8 cellular contexts compared by ENCODE assay signal in genomic region chr14:51650721-51651387, GRCh38. TPM values are rescaled to one million over a fixed set of nuclear protein-coding genes. Genes with fewer than 3 reads are reported as not detected.
DNase-seq lines count a peak whose midpoint lies in the region; ATAC-seq, FAIRE-seq and TF ChIP-seq lines count a peak whose summit lies in the region.

No MANE protein-coding gene starts in this region.

- H3K4me1 ChIP-seq in adipocyte (ENCODE audit: control insufficient read depth, insufficient read depth, low read length) = peaks cover 32% of the 10 kb centered on the region
- H3K4me1 ChIP-seq in iPS-15b (ENCODE audit: control insufficient read depth, insufficient read depth, low read length) = peaks cover 7% of the 10 kb centered on the region
- H3K4me1 ChIP-seq in small intestine (ENCODE audit: control insufficient read depth in 2 of 2, insufficient read depth in 1 of 2, low read depth in 1 of 2, low read length in 1 of 2) = peaks cover 0 to 3% of the 10 kb centered on the region in 2 donors

- no peak for FAIRE-seq in small intestine (lab: Jason Lieb, UNC)

- ATAC-seq in HG02571 (IDR thresholded peaks at IDR 0.05; ENCODE audit: unreplicated experiment) (no peak), GM21528 (IDR thresholded peaks at IDR 0.05; ENCODE audit: low FRiP score, unreplicated experiment) (no peak)

- 1 to 9% (median 5%) methylated on average over 25 to 30 of the region's 30 CpGs for WGBS in small intestine, 3 donors

- CTCF ChIA-PET in AG04449 (lab: Yijun Ruan, JAX) = interaction anchor here (1.1 to 3.7 kb wide), 7 partner anchors 12 to 367 kb away, joined by 4 to 23 read pairs (median 7); no protein-coding TSS in a partner anchor

- no peak for TF ChIP-seq CTCF in AG04449 (IDR thresholded peaks at IDR 0.05; ENCODE audit: insufficient read depth, low read length, missing control alignments)

- DNase-seq in AG04449 (ENCODE audit: low read depth, low spot score) = no peak
- peak; percentile 47 for DNase-seq in HK-2 (ENCODE audit: unreplicated experiment)
- DNase-seq in adipocyte (ENCODE audit: low read depth) = peak; percentile 44
- DNase-seq in small intestine = no peak
- no peak for DNase-seq in NCI-H2029 treated with DMSO at 0.1 percent for 48 hours (lab: John Stamatoyannopoulos, UW)

- H3K36me3 ChIP-seq in adipocyte (ENCODE audit: control insufficient read depth, insufficient read depth, low read length, severe bottlenecking) (no peaks in the 10 kb centered on the region), iPS-15b (ENCODE audit: control insufficient read depth, insufficient read depth, low read length) (no peaks in the 10 kb centered on the region), small intestine (ENCODE audit: control insufficient read depth in 2 of 2, insufficient read depth in 2 of 2, low read length in 2 of 2) (no peaks in the 10 kb centered on the region)

- H3K27me3 ChIP-seq in adipocyte (replicated peaks; ENCODE audit: control insufficient read depth, insufficient read depth, low read length) (no peaks in the 10 kb centered on the region), iPS-15b (ENCODE audit: control insufficient read depth, insufficient read depth, low read length) (no peaks in the 10 kb centered on the region), small intestine (ENCODE audit: control insufficient read depth in 2 of 2, insufficient read depth in 2 of 2, low read length in 2 of 2) (no peaks in the 10 kb centered on the region)

- H3K9me3 ChIP-seq in adipocyte (ENCODE audit: control insufficient read depth, low read length) = no peaks in the 10 kb centered on the region
- no peaks in the 10 kb centered on the region for H3K9me3 ChIP-seq in iPS-15b (ENCODE audit: control insufficient read depth, insufficient read depth, low read length)
- no peaks in the 10 kb centered on the region for H3K9me3 ChIP-seq in small intestine (ENCODE audit: control insufficient read depth, low read depth)

- H3K9ac ChIP-seq in adipocyte (ENCODE audit: low read length) (peak overlapping the region; percentile 98), iPS-15b (ENCODE audit: low read depth, low read length) (peak overlapping the region; percentile 98)

- peak overlapping the region in 1 of 2 donors; percentile 100 for H3K27ac ChIP-seq in small intestine (ENCODE audit: low read depth in 1 of 2, low read length in 1 of 2)

- H3K4me3 ChIP-seq in AG04449 (ENCODE audit: low read depth, low read length) (peak overlapping the region; percentile 81), adipocyte (ENCODE audit: low read length) (peak overlapping the region; percentile 94), iPS-15b (ENCODE audit: low read depth, low read length) (peak overlapping the region; percentile 83), small intestine (ENCODE audit: low read depth in 1 of 2, low read length in 2 of 2) (peak overlapping the region; percentile 65 to 84)

- POLR2A ChIA-PET in AG04449 (lab: Yijun Ruan, JAX) = interaction anchor here (0.6 to 3.2 kb wide), 13 partner anchors 12 to 367 kb away, joined by 3 to 14 read pairs (median 6); no protein-coding TSS in a partner anchor

RNA-seq across cellular contexts. Expression of gene FRMD6, which starts 0.9 kb away (rescaled TPM):
- 1 to 10 TPM in 2 of 3 donors, under 1 TPM in 1; 0.45 to 3.5 (median 3.0) TPM for polyA plus RNA-seq in small intestine

Comparison
In these comparisons a context has a peak if more than half of its experiments do, and no peak if none do; other contexts are left out.
1. DNase-seq: peak in HK-2 (single experiment) and adipocyte (single experiment); none in AG04449 (single experiment), small intestine (single experiment) and NCI-H2029 treated with DMSO at 0.1 percent for 48 hours (single experiment).
2. Peak in every context shown above with its lines, with median percentiles within 50 percentile points of each other: H3K4me3 ChIP-seq.